ENCODE assay signal across 19 cellular contexts in the genomic region with DNA sequence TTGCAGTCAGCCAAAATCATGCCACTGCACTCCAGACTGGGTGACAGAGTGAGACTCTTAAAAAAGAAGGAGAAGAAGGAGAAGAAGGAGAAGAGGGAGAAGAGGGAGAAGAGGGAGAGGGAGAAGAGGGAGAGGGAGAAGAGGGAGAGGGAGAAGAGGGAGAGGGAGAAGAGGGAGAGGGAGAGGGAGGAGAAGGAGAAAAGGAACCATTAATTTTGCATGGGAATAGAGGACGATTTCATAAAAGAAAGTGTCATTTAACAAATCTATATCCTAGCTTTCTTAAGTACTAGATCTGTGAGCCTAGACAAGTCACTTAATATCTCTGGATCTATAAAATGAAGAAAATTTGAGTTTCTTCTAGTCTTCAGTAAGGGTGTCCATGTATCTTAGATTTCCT. TPM values are rescaled to one million over a fixed set of nuclear protein-coding genes. Genes with fewer than 3 reads are reported as not detected.
"Had no signal": no experiment of that assay in that cellular context is flagged by ENCODE, and none has a peak within 500 bp of the region (broad histone marks: within the 10 kb centered on the region; RNA-seq: fewer than 3 reads in every experiment).

No MANE protein-coding gene starts in this region.

- H3K4me3 ChIP-seq: MG63 had no signal

- DNase-seq: activated CD4-positive, alpha-beta T cell treated with anti-CD3 and anti-CD28 coated beads for 1 hour; activated CD4-positive, alpha-beta T cell treated with anti-CD3 and anti-CD28 coated beads, Interleukin-2, amount 10 ng/mL, durations not matched to agents 7 days and 5 days; activated CD8-positive, alpha-beta memory T cell treated with anti-CD3 and anti-CD28 coated beads, Interleukin-2, amount 50 U/mL, for 48 hours; activated CD8-positive, alpha-beta T cell treated with anti-CD3 and anti-CD28 coated beads, Interleukin-2, amount 10 ng/mL, durations not matched to agents 7 days and 5 days; activated T-cell treated with anti-CD3 and anti-CD28 coated beads, Interleukin-2, amount 50 U/mL, for 48 hours; MG63; MV-4-11; NCI-H1092 treated with DMSO at 0.1 percent for 48 hours; NCI-H1417 treated with DMSO at 0.1 percent for 48 hours; NCI-H1694 treated with DMSO at 0.1 percent for 48 hours; NCI-H2029 treated with DMSO at 0.1 percent for 48 hours; NCI-H345; NCI-H510A; NCI-H526 treated with DMSO at 0.1 percent for 48 hours; NCI-H82; SIG-M5; T-helper 17 cell; T-helper 9 cell had no signal

- H3K27me3 ChIP-seq: MG63 had no signal

- H3K4me3 Mint-ChIP-seq: activated CD4-positive, alpha-beta T cell treated with anti-CD3 and anti-CD28 coated beads, Interleukin-2, amount 10 ng/mL, durations not matched to agents 7 days and 5 days; activated CD8-positive, alpha-beta T cell treated with anti-CD3 and anti-CD28 coated beads, Interleukin-2, amount 10 ng/mL, durations not matched to agents 7 days and 5 days; T-helper 17 cell; WTC11 had no signal

- H3K9me3 Mint-ChIP-seq: activated CD4-positive, alpha-beta T cell treated with anti-CD3 and anti-CD28 coated beads, Interleukin-2, amount 10 ng/mL, durations not matched to agents 7 days and 5 days; WTC11 had no signal

- H3K27me3 Mint-ChIP-seq: activated CD4-positive, alpha-beta T cell treated with anti-CD3 and anti-CD28 coated beads, Interleukin-2, amount 10 ng/mL, durations not matched to agents 7 days and 5 days; T-helper 17 cell had no signal

- H3K27ac Mint-ChIP-seq: activated CD4-positive, alpha-beta T cell treated with anti-CD3 and anti-CD28 coated beads, Interleukin-2, amount 10 ng/mL, durations not matched to agents 7 days and 5 days; activated CD8-positive, alpha-beta T cell treated with anti-CD3 and anti-CD28 coated beads, Interleukin-2, amount 10 ng/mL, durations not matched to agents 7 days and 5 days; T-helper 17 cell; WTC11 had no signal

- H3K9me3 ChIP-seq: MG63 had no signal

- ATAC-seq: activated CD8-positive, alpha-beta T cell treated with anti-CD3 and anti-CD28 coated beads, Interleukin-2, amount 10 ng/mL, durations not matched to agents 7 days and 5 days; T-helper 17 cell; WTC11 had no signal

- H3K4me1 Mint-ChIP-seq: WTC11 had no signal

RNA-seq across cellular contexts. Expression of a gene that starts 41.2 kb away (rescaled TPM):
- total RNA-seq: activated CD4-positive, alpha-beta T cell treated with anti-CD3 and anti-CD28 coated beads, Interleukin-2, amount 10 ng/mL, durations not matched to agents 7 days and 5 days; activated CD8-positive, alpha-beta T cell treated with anti-CD3 and anti-CD28 coated beads, Interleukin-2, amount 10 ng/mL, durations not matched to agents 7 days and 5 days; T-helper 17 cell had no signal
